Comparison of ENCODE assay signal across 22 cellular contexts in the genomic region with DNA sequence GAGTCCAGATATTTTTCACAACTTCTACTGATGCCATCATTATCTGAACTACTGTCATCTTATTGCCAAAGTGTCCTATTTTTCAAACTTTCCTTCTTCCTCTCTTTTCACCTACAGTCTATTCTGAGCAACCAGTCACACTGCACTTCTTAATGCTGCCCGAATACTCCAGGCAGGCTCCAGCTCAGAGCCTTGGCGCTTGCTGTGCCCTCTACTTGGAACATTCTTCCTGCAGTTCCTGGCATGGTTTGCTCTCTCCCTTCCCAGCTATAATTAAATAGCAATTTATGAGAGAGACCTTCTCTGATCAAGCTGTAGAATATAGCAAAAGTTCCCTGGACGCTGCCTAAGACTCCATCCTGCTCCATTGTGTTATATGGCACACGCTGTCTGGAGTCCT.
"Had no signal": no experiment of that assay in that cellular context is flagged by ENCODE, and none has a peak within 500 bp of the region (broad histone marks: within the 10 kb centered on the region; RNA-seq: fewer than 3 reads in every experiment).

No MANE protein-coding gene starts in this region.

- H3K4me1 Mint-ChIP-seq: IgD-negative memory B cell had no signal

- H3K27ac Mint-ChIP-seq: IgD-negative memory B cell had no signal

- H3K4me3 Mint-ChIP-seq: IgD-negative memory B cell had no signal

- H3K27me3 Mint-ChIP-seq: IgD-negative memory B cell had no signal

- DNase-seq: Kasumi-1, NCI-H1092, NCI-H1105 treated with DMSO at 0.1 percent for 48 hours, NCI-H1417 treated with DMSO at 0.1 percent for 48 hours, NCI-H187, NCI-H2029, NCI-H2081 treated with DMSO at 0.1 percent for 48 hours, NCI-H2171, NCI-H226, NCI-H446, NCI-H510A, NCI-H69, NCI-H774, Right ventricle myocardium superior, RPMI8226, SIG-M5 had no signal

- H3K27ac ChIP-seq: HL-60, KMS-11, SJSA1, SK-N-MC had no signal

- ATAC-seq: K562 had no signal

- H3K36me3 Mint-ChIP-seq: IgD-negative memory B cell had no signal

- H3K27me3 ChIP-seq: SJSA1 had no signal

- H3K4me3 ChIP-seq: K562, SJSA1, SK-N-MC had no signal
